Comparison of ENCODE assay signal across 1 cellular context in genomic region chr19:45587873-45588272, GRCh38.
TF ChIP-seq lines count a peak whose summit lies in the region.

No MANE protein-coding gene starts in this region.

TF ChIP-seq in K562, 482 proteins besides CTCF, POLR2A, EP300 and RAD21 (continues in another document):
- 0 out of 2 replicates have a peak, but pooled peaks have one; percentile 12 for TF ChIP-seq VEZF1 (CRISPR knock-in tag; IDR thresholded peaks at IDR 0.05)
- 0 out of 2 replicates have a peak, but pooled peaks have one; percentile 15 for TF ChIP-seq ARID1B (IDR thresholded peaks at IDR 0.05)
- TF ChIP-seq AFF1 (IDR thresholded peaks at IDR 0.05; ENCODE audit: low read depth in 1 of 2, partially characterized antibody in 2 of 2) = no peak
- peak; percentile 44; the same call in 1 of the 2 replicates for TF ChIP-seq L3MBTL2 (IDR thresholded peaks at IDR 0.05)
- peak; percentile 87; the same call in 1 of the 2 replicates for TF ChIP-seq ZNF395 (CRISPR knock-in tag; IDR thresholded peaks at IDR 0.05)
- TF ChIP-seq HDAC8 (tag; IDR thresholded peaks at IDR 0.05) = peak; percentile 36; the same call in 1 of the 2 replicates
- TF ChIP-seq ZNF280B (CRISPR knock-in tag; IDR thresholded peaks at IDR 0.05) = no peak
- no peak for TF ChIP-seq KAT7 (CRISPR knock-in tag; IDR thresholded peaks at IDR 0.05; ENCODE audit: borderline replicate concordance)
- no peak for TF ChIP-seq ZBTB7A (IDR thresholded peaks at IDR 0.05; ENCODE audit: borderline replicate concordance, control insufficient read depth, low read depth, low read length)
- no peak for TF ChIP-seq GATA2 (CRISPR knock-in tag; IDR thresholded peaks at IDR 0.05)
- TF ChIP-seq NR4A1 (CRISPR knock-in tag; IDR thresholded peaks at IDR 0.05) = no peak
- TF ChIP-seq NR4A1 (tag; IDR thresholded peaks at IDR 0.05) = peak; percentile 91
- no peak for TF ChIP-seq HMBOX1 (IDR thresholded peaks at IDR 0.05)
- peak; percentile 8; the same call in 1 of the 2 replicates for TF ChIP-seq HINFP (tag; conservative IDR thresholded peaks at IDR 0.05; ENCODE audit: low read depth)
- TF ChIP-seq ZBTB17 (CRISPR knock-in tag; IDR thresholded peaks at IDR 0.05) = peak; percentile 62; the same call in 1 of the 2 replicates
- peak; percentile 69; the same call in 1 of the 2 replicates for TF ChIP-seq ATF3 (IDR thresholded peaks at IDR 0.05)
- no peak for TF ChIP-seq ATF3 (CRISPR knock-in tag; conservative IDR thresholded peaks at IDR 0.05)
- TF ChIP-seq ZNF639 (CRISPR knock-in tag; conservative IDR thresholded peaks at IDR 0.05 in 1 of 2, IDR thresholded peaks at IDR 0.05 in 1 of 2) = peak in 1 of 2 experiments; percentile 88; a peak in 2 of 4 replicates
- TF ChIP-seq HIVEP1 (CRISPR knock-in tag; IDR thresholded peaks at IDR 0.05) = 0 out of 2 replicates have a peak, but pooled peaks have one; percentile 45
- no peak for TF ChIP-seq BMI1 (IDR thresholded peaks at IDR 0.05; ENCODE audit: low read length)
- TF ChIP-seq ZNF592 (IDR thresholded peaks at IDR 0.05) = peak; percentile 96
- TF ChIP-seq ZFPM2 (CRISPR knock-in tag; IDR thresholded peaks at IDR 0.05) = no peak
- peak; percentile 72 for TF ChIP-seq FOSL1 (tag; conservative IDR thresholded peaks at IDR 0.05)
- TF ChIP-seq ZNF589 (CRISPR knock-in tag; IDR thresholded peaks at IDR 0.05; ENCODE audit: low read depth) = peak; percentile 82; the same call in 1 of the 2 replicates
- TF ChIP-seq PTTG1 (tag; IDR thresholded peaks at IDR 0.05; ENCODE audit: low read depth) = peak; percentile 61
- TF ChIP-seq SMAD1 (IDR thresholded peaks at IDR 0.05; ENCODE audit: low read depth, low read length, partially characterized antibody) = no peak
- TF ChIP-seq ID3 (CRISPR knock-in tag; IDR thresholded peaks at IDR 0.05) = no peak
- peak; percentile 65 for TF ChIP-seq ID3 (tag; IDR thresholded peaks at IDR 0.05)
- peak; percentile 54; the same call in 1 of the 2 replicates for TF ChIP-seq BACH1 (tag; IDR thresholded peaks at IDR 0.05)
- TF ChIP-seq SMAD2 (IDR thresholded peaks at IDR 0.05; ENCODE audit: low read depth, low read length) = no peak
- TF ChIP-seq SMAD4 (CRISPR knock-in tag; conservative IDR thresholded peaks at IDR 0.05) = peak; percentile 61
- TF ChIP-seq CBX1 (IDR thresholded peaks at IDR 0.05; ENCODE audit: low read depth) = no peak
- no peak for TF ChIP-seq ZNF146 (CRISPR knock-in tag; IDR thresholded peaks at IDR 0.05; ENCODE audit: unreplicated experiment)
- no peak for TF ChIP-seq DNMT1 (IDR thresholded peaks at IDR 0.05)
- peak; percentile 44; the same call in 1 of the 2 replicates for TF ChIP-seq TEAD2 (tag; IDR thresholded peaks at IDR 0.05)
- TF ChIP-seq CTCFL (IDR thresholded peaks at IDR 0.05; ENCODE audit: borderline replicate concordance, insufficient read depth, low read depth, low read length, poor library complexity, severe bottlenecking) = no peak
- 0 out of 2 replicates have a peak, but pooled peaks have one; percentile 25 for TF ChIP-seq KLF13 (tag; IDR thresholded peaks at IDR 0.05; ENCODE audit: borderline replicate concordance, low read depth)
- no peak for TF ChIP-seq PPARD (CRISPR knock-in tag; IDR thresholded peaks at IDR 0.05)
- TF ChIP-seq CC2D1A (IDR thresholded peaks at IDR 0.05) = peak; percentile 43; the same call in 1 of the 2 replicates
- TF ChIP-seq HMG20A (CRISPR knock-in tag; conservative IDR thresholded peaks at IDR 0.05) = no peak
- TF ChIP-seq DDX20 (tag; IDR thresholded peaks at IDR 0.05; ENCODE audit: low read depth) = peak; percentile 47; the same call in 1 of the 2 replicates
